In genomic region chrX:10859353-10859752, GRCh38 we compare ENCODE assay signal across 16 cellular contexts.
"Had no signal": no experiment of that assay in that cellular context is flagged by ENCODE, and none has a peak within 500 bp of the region (broad histone marks: within the 10 kb centered on the region; RNA-seq: fewer than 3 reads in every experiment).

No MANE protein-coding gene starts in this region.

- DNase-seq: activated CD4-positive, CD25-positive, alpha-beta regulatory T cell treated with anti-CD3 and anti-CD28 coated beads, Interleukin-2, amount 50 U/mL, for 72 hours; activated CD8-positive, alpha-beta memory T cell treated with anti-CD3 and anti-CD28 coated beads for 24 hours; activated effector memory CD4-positive, alpha-beta T cell treated with anti-CD3 and anti-CD28 coated beads, Interleukin-2, amount 50 U/mL, for 16 hours; activated T-cell treated with anti-CD3 and anti-CD28 coated beads, Interleukin-2, amount 50 U/mL, for 72 hours; cerebellar nuclear complex; cortex of kidney; effector CD4-positive, alpha-beta T cell; gastrocnemius medialis; head of caudate nucleus; kidney; left lung; right lobe of liver; stimulated activated CD4-positive, alpha-beta T cell treated with anti-CD3 and anti-CD28 coated beads, Interleukin-4, amount 100 ng/mL, for 1 hour; testis; upper lobe of right lung had no signal

- ATAC-seq: activated T-cell treated with anti-CD3 and anti-CD28 coated beads, Interleukin-2, amount 50 U/mL, for 72 hours; gastrocnemius medialis; left lung; natural killer cell treated with Interleukin-12 subunit alpha and Interleukin-12 subunit beta and Interleukin-15 and Interleukin-18, amount 100 ng/mL, for 72 hours; right lobe of liver; upper lobe of right lung had no signal
